1 cellular context compared by ENCODE assay signal in the genomic region with DNA sequence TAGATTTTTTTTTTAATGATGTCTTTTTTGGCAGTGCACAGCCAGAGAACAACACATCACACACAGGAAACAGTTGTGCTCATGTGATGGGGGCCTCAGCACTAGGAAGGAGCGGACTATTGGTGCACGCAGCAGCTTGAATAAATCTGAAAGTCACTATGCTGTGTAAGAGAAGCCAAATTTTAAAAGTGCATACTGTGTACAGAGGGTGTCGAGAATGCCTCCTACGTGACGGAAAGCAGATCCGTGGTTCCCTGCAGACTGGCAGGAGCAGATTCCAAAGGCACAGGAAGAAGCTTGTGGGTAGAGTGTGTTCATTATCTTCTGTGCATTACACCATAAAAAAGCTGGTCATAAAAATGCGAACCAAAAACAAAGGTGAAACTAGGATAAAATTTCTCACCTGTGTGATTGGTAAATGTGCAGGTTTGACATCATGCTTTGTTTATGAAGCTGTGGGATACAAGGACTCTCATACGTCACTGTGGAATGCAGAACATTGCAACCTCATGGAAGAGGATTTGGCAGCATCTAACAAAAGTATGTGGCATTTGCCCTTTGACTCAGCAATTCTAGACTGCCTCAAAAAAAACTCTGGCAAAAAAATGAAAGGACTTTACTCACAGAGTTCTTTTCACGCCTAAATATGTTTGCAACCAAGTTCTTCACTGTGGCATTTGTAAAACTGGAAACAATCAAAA.
A peak's percentile ranks its signal among the peaks of the same experiment; 100 is the strongest.
TF ChIP-seq lines count a peak whose summit lies in the region.
"Not testable (repeated sequence)": the region's sequence is repeated elsewhere in the genome, so short reads cannot be mapped to it uniquely, and the experiment has no call there.

No MANE protein-coding gene starts in this region.

TF ChIP-seq in HepG2, 621 proteins besides CTCF, POLR2A, EP300 and RAD21:
- TF ChIP-seq TEAD3 (CRISPR knock-in tag; optimal IDR thresholded peaks at IDR 0.05; ENCODE audit: borderline replicate concordance) (peak; percentile 47), NR2F6 (IDR thresholded peaks at IDR 0.05) (peak; percentile 25; the same call in 1 of the 2 replicates), MAFF (IDR thresholded peaks at IDR 0.05; ENCODE audit: low read depth, low read length) (peak; percentile 55), CREB1 (IDR thresholded peaks at IDR 0.05) (peak; percentile 13; the same call in 1 of the 2 replicates), CREM (IDR thresholded peaks at IDR 0.05) (peak; percentile 24; the same call in 1 of the 2 replicates), NFE2L2 (IDR thresholded peaks at IDR 0.05; ENCODE audit: low read length) (peak; percentile 7; the same call in 1 of the 2 replicates), MAFK (conservative IDR thresholded peaks at IDR 0.05 in 1 of 2, IDR thresholded peaks at IDR 0.05 in 1 of 2; ENCODE audit: low read length in 2 of 2) (peak; percentile 25 to 43; a peak in 2 of 4 replicates)
- TF ChIP-seq NR2F6, CREB1, CREM (CRISPR knock-in tag; IDR thresholded peaks at IDR 0.05): not testable (repeated sequence)
TF ChIP-seq in HepG2: peak in this region for 7; not testable (repeated sequence) for 614.
